In genomic region chr1:15152318-15153183, GRCh38 we compare ENCODE assay signal across 8 cellular contexts. TPM values are rescaled to one million over a fixed set of nuclear protein-coding genes. Genes with fewer than 3 reads are reported as not detected.
DNase-seq lines count a peak whose midpoint lies in the region; ATAC-seq and TF ChIP-seq lines count a peak whose summit lies in the region.

No MANE protein-coding gene starts in this region.

- H3K36me3 Mint-ChIP-seq in activated naive CD4-positive, alpha-beta T cell treated with anti-CD3 and anti-CD28 coated beads, Interleukin-2, amount 50 U/mL, for 72 hours = peaks cover 0 to 6% of the 10 kb centered on the region in 2 donors
- no peaks in the 10 kb centered on the region for H3K36me3 Mint-ChIP-seq in natural killer cell

- H3K4me1 ChIP-seq in A673 (ENCODE audit: insufficient read depth, low read length, poor library complexity, severe bottlenecking) = peaks cover 13% of the 10 kb centered on the region
- H3K4me1 ChIP-seq in gastroesophageal sphincter = peaks cover 0 to 67% (median 10%) of the 10 kb centered on the region in 3 donors

- peaks cover 19 to 20% of the 10 kb centered on the region in 2 donors for H3K4me1 Mint-ChIP-seq in natural killer cell

- no peak overlapping the region for H3K27ac Mint-ChIP-seq in activated naive CD4-positive, alpha-beta T cell treated with anti-CD3 and anti-CD28 coated beads, Interleukin-2, amount 50 U/mL, for 72 hours
- no peak overlapping the region for H3K27ac Mint-ChIP-seq in natural killer cell

- TF ChIP-seq POLR2A in gastroesophageal sphincter (IDR thresholded peaks at IDR 0.05) = no peak

- no peaks in the 10 kb centered on the region for H3K27me3 ChIP-seq in A673 (replicated peaks; ENCODE audit: insufficient read depth, low read depth, low read length, poor library complexity)
- no peaks in the 10 kb centered on the region for H3K27me3 ChIP-seq in gastroesophageal sphincter

- intact Hi-C loops in A673 (cut with micrococcal nuclease; ENCODE audit: unreplicated experiment) = loop anchor here (1.0 kb wide), 1 partner anchor 120 kb away; no protein-coding TSS in a partner anchor
- intact Hi-C loops in natural killer cell (cut with micrococcal nuclease) = no loop called here

- CTCF ChIA-PET in A673 (lab: Charles Lee) = interaction anchor here (0.6 to 1.2 kb wide), 4 partner anchors 24 to 276 kb away, joined by 3 to 5 read pairs (median 3); no protein-coding TSS in a partner anchor

- POLR2A ChIA-PET in A673 (lab: Charles Lee; ENCODE audit: low non-redundant PET) = no interaction called here

- no peak for TF ChIP-seq EP300 in gastroesophageal sphincter (IDR thresholded peaks at IDR 0.05)

- ATAC-seq in activated naive CD4-positive, alpha-beta T cell treated with anti-CD3 and anti-CD28 coated beads, Interleukin-2, amount 50 U/mL, for 72 hours = peak; percentile 34
- peak; percentile 76 for ATAC-seq in gastroesophageal sphincter
- peak in 1 of 3 donors; percentile 40 for ATAC-seq in natural killer cell
- ATAC-seq in HG02840 (IDR thresholded peaks at IDR 0.05; ENCODE audit: low FRiP score, unreplicated experiment) = no peak
- ATAC-seq in GM19467 (IDR thresholded peaks at IDR 0.05; ENCODE audit: unreplicated experiment) = no peak

- peak; percentile 84 for DNase-seq in A673 (ENCODE audit: low spot score)
- DNase-seq in GM12864 (ENCODE audit: low read depth) = no peak
- DNase-seq in NCI-H2227 treated with DMSO at 0.1 percent for 48 hours (lab: John Stamatoyannopoulos, UW) = peak; percentile 60
- no peak for DNase-seq in activated naive CD4-positive, alpha-beta T cell treated with anti-CD3 and anti-CD28 coated beads, Interleukin-2, amount 50 U/mL, for 72 hours (ENCODE audit: low spot score in 2 of 2)
- no peak for DNase-seq in natural killer cell

- peaks cover 34 to 43% of the 10 kb centered on the region in 2 donors for H3K27me3 Mint-ChIP-seq in natural killer cell (ENCODE audit: low read depth in 2 of 2)

- BruUV-seq in A673 (replicated peaks; lab: Mats Ljungman, UMichigan) = no TSS peak

- H3K4me3 ChIP-seq in A673 (ENCODE audit: low read depth, low read length, poor library complexity, severe bottlenecking) (peak overlapping the region; percentile 62), GM12864 (ENCODE audit: low read depth, low read length) (no peak overlapping the region), gastroesophageal sphincter (peak overlapping the region; percentile 54 to 95)

- no peak overlapping the region for H3K27ac ChIP-seq in A673 (ENCODE audit: low read depth, low read length, poor library complexity, severe bottlenecking)
- peak overlapping the region; percentile 64 to 93 (median 92) for H3K27ac ChIP-seq in gastroesophageal sphincter

- peak overlapping the region; percentile 58 for H3K4me3 Mint-ChIP-seq in natural killer cell

- no peaks in the 10 kb centered on the region for H3K9me3 Mint-ChIP-seq in activated naive CD4-positive, alpha-beta T cell treated with anti-CD3 and anti-CD28 coated beads, Interleukin-2, amount 50 U/mL, for 72 hours
- no peaks in the 10 kb centered on the region for H3K9me3 Mint-ChIP-seq in natural killer cell

- WGBS in gastroesophageal sphincter (ENCODE audit: low coverage in 1 of 2), 2 donors = no CpG with 5 or more reads among the region's 61 CpGs

- H3K36me3 ChIP-seq in A673 (ENCODE audit: insufficient read depth, low read length, poor library complexity, severe bottlenecking) (no peaks in the 10 kb centered on the region), gastroesophageal sphincter (no peaks in the 10 kb centered on the region)

- TF ChIP-seq CTCF in A673 (conservative IDR thresholded peaks at IDR 0.05; ENCODE audit: low read depth, low read length) (peak; percentile 79), GM12864 (IDR thresholded peaks at IDR 0.05; ENCODE audit: low read depth, low read length, missing control alignments) (peak; percentile 19), gastroesophageal sphincter (IDR thresholded peaks at IDR 0.05) (peak; percentile 29 to 85 (median 73)), natural killer cell (IDR thresholded peaks at IDR 0.05) (no peak)

- H3K9me3 ChIP-seq in A673 (ENCODE audit: low read depth, low read length, poor library complexity, severe bottlenecking) = no peaks in the 10 kb centered on the region
- H3K9me3 ChIP-seq in gastroesophageal sphincter = no peaks in the 10 kb centered on the region

RNA-seq across cellular contexts. Expression of gene TMEM51, which starts 1.0 kb away (rescaled TPM):
- total RNA-seq in A673 (2021) (1.7 TPM in 2 replicates), gastroesophageal sphincter (10 to 100 TPM; 12.6 to 34.7 (median 17.7) TPM), natural killer cell (not detected)
- total RNA-seq in activated naive CD4-positive, alpha-beta T cell treated with anti-CD3 and anti-CD28 coated beads, Interleukin-2, amount 50 U/mL, for 72 hours = under 1 TPM in 1 of 2 donors, not detected in 1; 0.35 TPM

Comparison
In these comparisons a context has a peak if more than half of its experiments do, and no peak if none do; other contexts are left out.
1. DNase-seq: peak in A673 (single experiment) and NCI-H2227 treated with DMSO at 0.1 percent for 48 hours (single experiment); none in GM12864 (single experiment), activated naive CD4-positive, alpha-beta T cell treated with anti-CD3 and anti-CD28 coated beads, Interleukin-2, amount 50 U/mL, for 72 hours (0 of 2) and natural killer cell (single experiment).
2. ATAC-seq: peak in activated naive CD4-positive, alpha-beta T cell treated with anti-CD3 and anti-CD28 coated beads, Interleukin-2, amount 50 U/mL, for 72 hours (2 of 2) and gastroesophageal sphincter (single experiment); none in HG02840 (single experiment) and GM19467 (single experiment).